ENCODE assay signal across 8 cellular contexts in the genomic region with DNA sequence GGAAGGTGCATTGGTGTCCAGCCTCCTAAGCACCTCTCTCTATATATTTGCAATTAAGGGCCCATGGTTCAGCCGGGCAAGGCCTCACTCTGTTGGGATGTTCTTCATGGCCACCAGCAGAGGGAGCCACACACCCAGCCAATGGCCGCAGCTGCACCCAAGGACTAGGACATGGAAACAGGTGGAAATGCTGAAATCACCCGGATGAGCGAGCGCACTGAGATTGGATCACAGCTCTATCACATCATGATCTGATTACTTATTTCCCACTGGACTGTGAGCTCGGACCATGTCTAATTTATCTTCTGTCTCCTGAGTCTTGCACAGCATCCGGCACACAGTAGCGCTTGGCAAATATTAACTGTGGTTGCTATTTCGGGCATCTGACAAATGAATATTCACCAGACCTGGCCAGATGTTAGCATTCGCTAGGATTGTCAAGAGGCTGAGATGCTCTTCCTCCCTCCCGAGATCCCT. TPM values are rescaled to one million over a fixed set of nuclear protein-coding genes. Genes with fewer than 3 reads are reported as not detected.
A peak's percentile ranks its signal among the peaks of the same experiment; 100 is the strongest.
DNase-seq lines count a peak whose midpoint lies in the region; ATAC-seq and TF ChIP-seq lines count a peak whose summit lies in the region.

No MANE protein-coding gene starts in this region.

- no peak overlapping the region for H3K27ac ChIP-seq in OCI-LY3 (ENCODE audit: low read length)

- no peak for ATAC-seq in GM19395 (IDR thresholded peaks at IDR 0.05; ENCODE audit: unreplicated experiment)

- DNase-seq in GM12864 (ENCODE audit: low read depth) (peak; percentile 26), activated T-cell treated with anti-CD3 and anti-CD28 coated beads for 1 hour (ENCODE audit: low read depth) (peak; percentile 46), epithelial cell of esophagus (ENCODE audit: low read depth) (peak; percentile 88), mucosa of gallbladder (ENCODE audit: low spot score) (peak; percentile 83)
- peak; percentile 68 for DNase-seq in Jurkat, Clone E6-1 (ENCODE audit: low read depth, low spot score)
- peak; percentile 20 to 37 for DNase-seq in stimulated activated CD8-positive, alpha-beta memory T cell treated with anti-CD3 and anti-CD28 coated beads, Interleukin-4, amount 100 ng/mL, for 4 hours (ENCODE audit: low read depth in 2 of 2, low spot score in 1 of 2)

- no peak overlapping the region for H3K4me3 ChIP-seq in GM12864 (ENCODE audit: low read depth, low read length)
- no peak overlapping the region for H3K4me3 ChIP-seq in Jurkat, Clone E6-1 (ENCODE audit: low read length)
- H3K4me3 ChIP-seq in OCI-LY3 (ENCODE audit: low read length) = peak overlapping the region; percentile 70
- no peak overlapping the region for H3K4me3 ChIP-seq in epithelial cell of esophagus (ENCODE audit: low read length)

- H2AFZ ChIP-seq in OCI-LY3 (ENCODE audit: low read depth, low read length) = peak overlapping the region; percentile 57; the same call in 1 of the 2 replicates

- TF ChIP-seq CTCF in GM12864 (IDR thresholded peaks at IDR 0.05; ENCODE audit: low read depth, low read length, missing control alignments) (peak; percentile 94), OCI-LY3 (IDR thresholded peaks at IDR 0.05; ENCODE audit: low read depth, low read length) (peak; percentile 94), epithelial cell of esophagus (IDR thresholded peaks at IDR 0.05; ENCODE audit: insufficient read depth, low read depth, low read length, missing control alignments) (peak; percentile 94)

- H3K79me2 ChIP-seq in OCI-LY3 (ENCODE audit: low read length) = no peaks in the 10 kb centered on the region

- H4K20me1 ChIP-seq in OCI-LY3 (ENCODE audit: insufficient read depth, low read length) = no peaks in the 10 kb centered on the region

- H3K27me3 ChIP-seq in OCI-LY3 (ENCODE audit: low read depth, low read length) = peaks cover 3% of the 10 kb centered on the region; the same call in 1 of the 2 replicates

- no peaks in the 10 kb centered on the region for H3K9me3 ChIP-seq in OCI-LY3 (ENCODE audit: insufficient read depth, low read length)

- H3K4me1 ChIP-seq in OCI-LY3 (ENCODE audit: low read length) = peaks cover 6% of the 10 kb centered on the region

- no peaks in the 10 kb centered on the region for H3K36me3 ChIP-seq in OCI-LY3 (replicated peaks; ENCODE audit: low read depth, low read length)

- no peak overlapping the region for H3K9ac ChIP-seq in OCI-LY3 (ENCODE audit: low read length)

- peak overlapping the region; percentile 77 for H3K4me2 ChIP-seq in OCI-LY3 (ENCODE audit: low read length)

RNA-seq across cellular contexts. Expression of a gene that starts 31.2 kb away (rescaled TPM):
- polyA plus RNA-seq in Jurkat, Clone E6-1 (2012; ENCODE audit: insufficient read depth, insufficient read length) = 11.1 TPM
- total RNA-seq in mucosa of gallbladder = 10.1 TPM

Comparison
In these comparisons a context has a peak if more than half of its experiments do, and no peak if none do; other contexts are left out.
1. DNase-seq: peak in every context shown above with its lines; median percentile 88 in epithelial cell of esophagus; 83 in mucosa of gallbladder; 68 in Jurkat, Clone E6-1; 46 in activated T-cell treated with anti-CD3 and anti-CD28 coated beads for 1 hour; 28 in stimulated activated CD8-positive, alpha-beta memory T cell treated with anti-CD3 and anti-CD28 coated beads, Interleukin-4, amount 100 ng/mL, for 4 hours; 26 in GM12864.